ENCODE assay signal across 1 cellular context in the genomic region with DNA sequence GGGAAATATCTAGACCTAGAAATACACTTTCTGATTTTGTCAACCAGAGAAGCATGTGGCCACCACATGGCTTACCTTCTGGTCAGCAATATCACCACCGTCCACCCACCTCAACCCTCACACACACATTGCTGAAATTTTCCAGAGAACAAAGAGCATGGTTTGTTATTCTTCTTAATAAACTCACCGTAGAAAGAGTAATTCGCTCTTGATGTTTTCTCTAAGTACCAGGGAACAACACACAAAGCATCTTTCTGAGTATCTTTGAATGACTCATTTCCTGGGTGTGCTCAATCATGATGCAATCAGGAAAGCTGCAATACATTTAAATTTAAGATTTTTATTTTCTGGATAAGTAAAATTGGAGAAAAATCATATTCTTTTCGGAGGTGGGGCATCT.
TF ChIP-seq lines count a peak whose summit lies in the region.

No MANE protein-coding gene starts in this region.

TF ChIP-seq in H1, 55 proteins besides CTCF, POLR2A, EP300 and RAD21:
- TF ChIP-seq CBX5 (IDR thresholded peaks at IDR 0.05; ENCODE audit: low read depth, low read length) (no peak), CBX8 (IDR thresholded peaks at IDR 0.05; ENCODE audit: borderline replicate concordance, low read depth, low read length) (no peak), NANOG (IDR thresholded peaks at IDR 0.05; ENCODE audit: insufficient read depth, low read depth, low read length, poor library complexity, severe bottlenecking) (no peak)
